16 cellular contexts compared by ENCODE assay signal in the genomic region with DNA sequence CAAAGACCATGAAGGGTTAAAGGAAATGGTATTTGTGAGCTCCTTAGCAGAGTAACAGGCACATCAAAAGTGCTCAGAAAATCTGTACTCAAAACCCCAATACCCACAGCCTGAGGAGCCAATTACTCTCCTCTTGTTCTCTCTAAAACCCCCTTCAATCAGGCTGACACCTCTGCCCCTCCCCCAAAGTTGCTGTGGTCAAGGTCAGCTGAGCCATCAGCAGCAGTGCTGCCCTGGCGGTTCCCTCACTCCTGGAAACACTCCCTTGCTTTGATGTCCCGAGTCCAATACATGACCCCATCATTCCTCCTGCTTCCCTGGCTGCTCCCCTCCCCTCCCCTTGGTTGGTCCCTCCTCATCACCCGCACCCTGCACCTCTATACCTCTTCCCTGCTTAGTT.
"Had no signal": no experiment of that assay in that cellular context is flagged by ENCODE, and none has a peak within 500 bp of the region (broad histone marks: within the 10 kb centered on the region; RNA-seq: fewer than 3 reads in every experiment).

No MANE protein-coding gene starts in this region.

- DNase-seq: activated CD4-positive, alpha-beta T cell treated with anti-CD3 and anti-CD28 coated beads for 48 hours; activated CD4-positive, alpha-beta T cell treated with anti-CD3 and anti-CD28 coated beads, Interleukin-2, amount 50 U/mL, for 48 hours; activated CD8-positive, alpha-beta memory T cell treated with anti-CD3 and anti-CD28 coated beads for 24 hours; activated effector memory CD4-positive, alpha-beta T cell treated with Interleukin-2 at 50 U/mL for 16 hours; activated naive CD4-positive, alpha-beta T cell treated with Interleukin-2 at 50 U/mL for 16 hours; anterior cingulate cortex; effector CD4-positive, alpha-beta T cell; glutamatergic neuron; islet precursor cell; naive thymus-derived CD8-positive, alpha-beta T cell; occipital lobe; stimulated activated CD4-positive, alpha-beta T cell treated with anti-CD3 and anti-CD28 coated beads, Interleukin-15, amount 100 ng/mL, for 24 hours; stimulated activated CD4-positive, alpha-beta T cell treated with anti-CD3 and anti-CD28 coated beads, Interleukin-2, amount 100 ng/mL, for 24 hours; stimulated activated naive B cell treated with anti-CD40 and anti-IgM and Interleukin-4, amounts not matched to agents 10 μg/mL and 1 μg/mL and 100 μg/mL, for 72 hours; stomach; tibial artery had no signal
